Comparison of ENCODE assay signal across 10 cellular contexts in the genomic region with DNA sequence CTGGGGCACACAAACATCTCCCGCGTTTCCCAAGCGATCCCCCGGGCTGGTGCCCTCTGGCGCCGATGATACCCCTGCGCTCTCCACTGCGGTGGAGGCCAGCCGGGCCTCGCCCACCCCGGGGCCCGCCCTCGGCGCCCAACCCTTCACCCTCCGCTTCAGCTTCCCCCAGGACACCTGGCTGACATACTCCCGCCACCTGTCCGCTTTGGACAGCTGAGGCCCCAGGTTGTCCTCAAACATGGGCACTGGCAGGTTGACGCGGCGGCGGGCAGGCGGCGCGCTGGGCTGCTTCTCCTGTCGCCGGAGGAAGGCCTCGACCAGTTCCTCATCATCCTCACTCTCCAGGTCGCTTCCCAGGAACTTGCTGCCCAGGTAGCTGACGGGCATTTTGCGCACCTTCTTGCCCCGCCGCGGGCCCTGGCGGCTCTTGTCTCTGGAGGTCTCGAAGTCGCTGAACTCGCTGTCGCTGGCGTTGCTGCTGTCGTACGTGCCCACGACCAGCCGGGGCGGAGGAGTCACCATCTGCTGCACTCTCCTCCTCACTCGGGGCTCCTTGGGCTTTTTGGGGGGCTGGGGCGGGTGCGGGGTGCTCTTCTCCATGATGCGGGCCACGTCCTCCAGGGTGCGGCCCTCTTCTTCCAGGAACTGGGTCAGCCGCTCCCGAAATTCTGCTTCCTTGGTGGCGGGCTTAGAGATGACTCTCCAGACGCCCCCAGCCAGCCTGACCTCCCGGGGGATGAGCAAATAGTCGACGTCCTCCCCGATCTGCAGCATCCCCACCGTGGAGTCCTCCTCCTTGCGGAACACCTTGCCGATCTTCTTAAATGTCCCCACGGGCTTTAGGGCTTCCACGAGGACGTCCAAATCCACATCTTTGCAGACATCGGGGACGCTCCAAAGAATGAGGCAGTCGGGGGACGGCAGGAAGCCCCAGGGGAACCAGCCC. TPM values are rescaled to one million over a fixed set of nuclear protein-coding genes. Genes with fewer than 3 reads are reported as not detected.
DNase-seq lines count a peak whose midpoint lies in the region; ATAC-seq, FAIRE-seq and TF ChIP-seq lines count a peak whose summit lies in the region.
"Had no signal": no experiment of that assay in that cellular context is flagged by ENCODE, and none has a peak within 500 bp of the region (broad histone marks: within the 10 kb centered on the region; RNA-seq: fewer than 3 reads in every experiment).

No MANE protein-coding gene starts in this region.

- intact Hi-C loops in mammary epithelial cell (cut with micrococcal nuclease), result loop anchor here (2.0 kb wide), 1 partner anchor 48 kb away; no protein-coding TSS in a partner anchor

- H3K9me2 ChIP-seq in Karpas-422 (replicated peaks; ENCODE audit: insufficient read depth, low read length), result no peaks in the 10 kb centered on the region

- no peaks in the 10 kb centered on the region for H3K9me1 ChIP-seq in keratinocyte (ENCODE audit: control insufficient read depth, extremely low read depth, insufficient read depth, low read length)

- no peaks in the 10 kb centered on the region for H3K36me3 Mint-ChIP-seq in activated T-cell treated with anti-CD3 and anti-CD28 coated beads, Interleukin-2, amount 50 U/mL, for 24 hours (ENCODE audit: low read depth)

- CTCF ChIA-PET in HEK293 (lab: Yijun Ruan, JAX), result interaction anchor here (1.9 to 2.6 kb wide), 3 partner anchors 10 to 17 kb away, joined by 5 to 17 read pairs (median 9); no protein-coding TSS in a partner anchor
- CTCF ChIA-PET in mammary epithelial cell (lab: Charles Lee; ENCODE audit: low non-redundant PET), result interaction anchor here (0.5 kb wide), 1 partner anchor 13 kb away, joined by 4 read pairs; no protein-coding TSS in a partner anchor

- no peak for TF ChIP-seq CTCF in HEK293 (tag by site-specific recombination; IDR thresholded peaks at IDR 0.05)
- TF ChIP-seq CTCF in mammary epithelial cell (conservative IDR thresholded peaks at IDR 0.05 in 1 of 2, IDR thresholded peaks at IDR 0.05 in 1 of 2; ENCODE audit: extremely low read depth in 1 of 2, insufficient read depth in 1 of 2, low read depth in 1 of 2, low read length in 2 of 2), result peak in 1 of 2 donors; percentile 15
- TF ChIP-seq CTCF in keratinocyte (optimal IDR thresholded peaks at IDR 0.05 in 1 of 3, IDR thresholded peaks at IDR 0.05 in 1 of 3, conservative IDR thresholded peaks at IDR 0.05 in 1 of 3; ENCODE audit: extremely low read depth in 1 of 3, insufficient read depth in 2 of 3, low read length in 3 of 3), result peak in 1 of 3 experiments; percentile 4

- dilution Hi-C loops in mammary epithelial cell (cut with HindIII; ENCODE audit: low sequenced_read_pairs), result no loop called here
- dilution Hi-C loops in keratinocyte (cut with MboI; ENCODE audit: extremely low pct_ligation_motif_present, low sequenced_read_pairs), result no loop called here

- no peak for FAIRE-seq in keratinocyte (lab: Jason Lieb, UNC)

- H3K79me2 ChIP-seq in mammary epithelial cell (ENCODE audit: insufficient read depth, low read length), result peaks cover 38% of the 10 kb centered on the region
- H3K79me2 ChIP-seq in keratinocyte (ENCODE audit: control insufficient read depth, insufficient read depth, low read length), result peaks cover 10% of the 10 kb centered on the region
- H3K79me2 ChIP-seq in Karpas-422 (ENCODE audit: low read length), result no peaks in the 10 kb centered on the region

- H3K27me3 Mint-ChIP-seq in activated T-cell treated with anti-CD3 and anti-CD28 coated beads, Interleukin-2, amount 50 U/mL, for 24 hours, result peaks cover 90% of the 10 kb centered on the region

- H4K20me1 ChIP-seq in mammary epithelial cell (ENCODE audit: insufficient read depth, low read length) (no peaks in the 10 kb centered on the region), keratinocyte (ENCODE audit: control insufficient read depth, extremely low read depth, insufficient read depth, low read length) (no peaks in the 10 kb centered on the region), Karpas-422 (ENCODE audit: insufficient read depth, low read depth, low read length) (no peaks in the 10 kb centered on the region)

- in situ Hi-C loops in mammary epithelial cell (cut with MboI; ENCODE audit: low sequenced_read_pairs in 2 of 2), result no loop called here

- POLR2A ChIA-PET in HEK293 (lab: Yijun Ruan, JAX), result interaction anchor here (0.8 to 1.4 kb wide), 9 partner anchors 10 to 549 kb away, joined by 3 to 10 read pairs (median 5); a partner anchor contains a TSS

- H3K4me1 ChIP-seq in HEK293 (ENCODE audit: control insufficient read depth, insufficient read depth, low read length), result peaks cover 29% of the 10 kb centered on the region
- H3K4me1 ChIP-seq in mammary epithelial cell (ENCODE audit: insufficient read depth, low read length), result peaks cover 36% of the 10 kb centered on the region
- peaks cover 10% of the 10 kb centered on the region for H3K4me1 ChIP-seq in keratinocyte (ENCODE audit: control insufficient read depth, extremely low read depth, insufficient read depth, low read length)
- H3K4me1 ChIP-seq in Karpas-422 (ENCODE audit: low read length), result no peaks in the 10 kb centered on the region

- H3K27me3 ChIP-seq in mammary epithelial cell (ENCODE audit: insufficient read depth, low read length) (no peaks in the 10 kb centered on the region), keratinocyte (ENCODE audit: control insufficient read depth, extremely low read depth, insufficient read depth, low read length) (peaks cover 16% of the 10 kb centered on the region), Karpas-422 (ENCODE audit: low read length) (no peaks in the 10 kb centered on the region)

- no peak for DNase-seq in mammary epithelial cell
- no peak for DNase-seq in keratinocyte (ENCODE audit: low read depth, low spot score)
- no peak for DNase-seq in skeletal muscle cell (ENCODE audit: low read depth)
- DNase-seq in activated T-cell treated with anti-CD3 and anti-CD28 coated beads, Interleukin-2, amount 50 U/mL, for 24 hours, result no peak
- DNase-seq in NCI-H2081 (lab: John Stamatoyannopoulos, UW), result no peak
- DNase-seq in Karpas-422, result no peak
- DNase-seq: effector memory CD4-positive, alpha-beta T cell; NCI-H1417 treated with DMSO at 0.1 percent for 48 hours had no signal

- H3K27ac Mint-ChIP-seq in activated T-cell treated with anti-CD3 and anti-CD28 coated beads, Interleukin-2, amount 50 U/mL, for 24 hours, result no peak overlapping the region

- H3K4me3 Mint-ChIP-seq in activated T-cell treated with anti-CD3 and anti-CD28 coated beads, Interleukin-2, amount 50 U/mL, for 24 hours, result no peak overlapping the region

- H3K9ac ChIP-seq in mammary epithelial cell (ENCODE audit: insufficient read depth, low read length) (peak overlapping the region; percentile 87), keratinocyte (ENCODE audit: control insufficient read depth, extremely low read depth, insufficient read depth, low read length) (peak overlapping the region; percentile 56), Karpas-422 (ENCODE audit: low read length) (no peak overlapping the region)

- no peaks in the 10 kb centered on the region for H3K9me3 Mint-ChIP-seq in activated T-cell treated with anti-CD3 and anti-CD28 coated beads, Interleukin-2, amount 50 U/mL, for 24 hours

- H3K27ac ChIP-seq in HEK293 (ENCODE audit: extremely low read depth, low read depth, low read length), result peak overlapping the region; percentile 88
- peak overlapping the region; percentile 79 for H3K27ac ChIP-seq in mammary epithelial cell (ENCODE audit: insufficient read depth, low read depth, low read length)
- H3K27ac ChIP-seq in keratinocyte (ENCODE audit: control insufficient read depth, insufficient read depth, low read length), result peak overlapping the region; percentile 13
- H3K27ac ChIP-seq in Karpas-422 (ENCODE audit: low read length), result no peak overlapping the region

- H2AFZ ChIP-seq in mammary epithelial cell (ENCODE audit: low read depth, low read length) (no peak overlapping the region), keratinocyte (ENCODE audit: control insufficient read depth, low read length) (peak overlapping the region; percentile 51), Karpas-422 (ENCODE audit: low read length) (no peak overlapping the region)

- H3K4me2 ChIP-seq in mammary epithelial cell (ENCODE audit: insufficient read depth, low read depth, low read length) (peak overlapping the region; percentile 90), keratinocyte (ENCODE audit: control insufficient read depth, extremely low read depth, insufficient read depth, low read depth, low read length) (peak overlapping the region; percentile 75), Karpas-422 (ENCODE audit: low read depth, low read length, poor library complexity, severe bottlenecking) (no peak overlapping the region)

- no TSS peak for BruUV-seq in mammary epithelial cell (replicated peaks; lab: Mats Ljungman, UMichigan)

- peaks cover 0 to 24% of the 10 kb centered on the region in 2 experiments; a peak in 2 of 3 replicates for H3K36me3 ChIP-seq in HEK293 (ENCODE audit: control insufficient read depth in 2 of 2, insufficient read depth in 1 of 2, low read length in 2 of 2)
- peaks cover 4% of the 10 kb centered on the region for H3K36me3 ChIP-seq in mammary epithelial cell (ENCODE audit: insufficient read depth, low read length)
- H3K36me3 ChIP-seq in keratinocyte (ENCODE audit: control insufficient read depth in 2 of 2, extremely low read depth in 1 of 2, insufficient read depth in 2 of 2, low read length in 2 of 2), result no peaks in the 10 kb centered on the region
- H3K36me3 ChIP-seq in Karpas-422 (ENCODE audit: insufficient read depth, low read length), result no peaks in the 10 kb centered on the region

- peak overlapping the region; percentile 48 for H3K4me3 ChIP-seq in HEK293 (ENCODE audit: low read depth, low read length)
- peak overlapping the region; percentile 79 to 94 (median 87) for H3K4me3 ChIP-seq in mammary epithelial cell (replicated peaks in 1 of 3; ENCODE audit: insufficient read depth in 1 of 3, low read depth in 2 of 3, low read length in 3 of 3)
- peak overlapping the region; percentile 20 to 62 (median 61) for H3K4me3 ChIP-seq in keratinocyte (ENCODE audit: control insufficient read depth in 2 of 3, extremely low read depth in 1 of 3, insufficient read depth in 2 of 3, low read depth in 1 of 3, low read length in 3 of 3)
- peak overlapping the region; percentile 90 for H3K4me3 ChIP-seq in skeletal muscle cell (ENCODE audit: low read depth, low read length)
- H3K4me3 ChIP-seq in Karpas-422 (ENCODE audit: low read length), result no peak overlapping the region

- peaks cover 13% of the 10 kb centered on the region for H3K4me1 Mint-ChIP-seq in activated T-cell treated with anti-CD3 and anti-CD28 coated beads, Interleukin-2, amount 50 U/mL, for 24 hours (ENCODE audit: low read depth)

- ATAC-seq in HG02642 (IDR thresholded peaks at IDR 0.05; ENCODE audit: poor library complexity, unreplicated experiment), result no peak

- WGBS in mammary epithelial cell (ENCODE audit: low coverage, missing lambda C conversion rate), result under 1% methylated on average over 22 of the region's 68 CpGs

- H3K9me3 ChIP-seq in HEK293 (ENCODE audit: control insufficient read depth, insufficient read depth, low read depth, low read length), result no peaks in the 10 kb centered on the region
- no peaks in the 10 kb centered on the region for H3K9me3 ChIP-seq in mammary epithelial cell (replicated peaks; ENCODE audit: insufficient read depth, low read length)
- no peaks in the 10 kb centered on the region for H3K9me3 ChIP-seq in keratinocyte (ENCODE audit: control insufficient read depth, low read depth, low read length)
- H3K9me3 ChIP-seq in Karpas-422 (ENCODE audit: low read length), result no peaks in the 10 kb centered on the region

RNA-seq across cellular contexts. Expression of a gene that starts 1.1 kb away (rescaled TPM):
- total RNA-seq in mammary epithelial cell, result 100 to 1,000 TPM in 1 of 2 donors, 10 to 100 TPM in 1; 94.6 to 110 TPM
- polyA plus RNA-seq in mammary epithelial cell (47.7 TPM), keratinocyte (5.2 to 5.6 TPM (median 5.4 TPM) in 3 replicates)
- polyA minus RNA-seq in mammary epithelial cell (47.1 TPM), keratinocyte (2.8 to 5.1 TPM (median 3.6 TPM) in 3 replicates)
- 0.45 TPM for polyA plus RNA-seq in keratinocyte (2011; ENCODE audit: low read depth)
- 2.6 and 4.2 TPM in 2 replicates for polyA plus RNA-seq in keratinocyte (2011; cell fraction: cytosol; rRNA removed)
- 4.1 and 5.1 TPM in 2 replicates for polyA plus RNA-seq in keratinocyte (2011; cell fraction: nucleus; rRNA removed)
- polyA plus RNA-seq in keratinocyte (2012; ENCODE audit: low replicate concordance), result 0.56 and 8.7 TPM in 2 replicates
- 5.8 TPM for polyA minus RNA-seq in keratinocyte (2011; cell fraction: cytosol; rRNA and poly(A)+ RNA removed)
- 2.2 and 2.7 TPM in 2 replicates for polyA minus RNA-seq in keratinocyte (2011; cell fraction: nucleus; rRNA and poly(A)+ RNA removed)
- not detected in 2 replicates for total RNA-seq in Karpas-422 (2014; rRNA removed; shearing (Covaris generic); ENCODE audit: low replicate concordance)

RNA-seq across cellular contexts. Expression of a gene that starts 16.4 kb away (rescaled TPM):
- 1 to 10 TPM in 1 of 2 donors, not detected in 1; 2.3 TPM for total RNA-seq in mammary epithelial cell
- polyA plus RNA-seq in mammary epithelial cell, result not detected
- not detected for polyA minus RNA-seq in mammary epithelial cell
- polyA plus RNA-seq in keratinocyte, result not detected in 3 replicates
- polyA plus RNA-seq in keratinocyte (2011; ENCODE audit: low read depth), result not detected
- not detected in 2 replicates for polyA plus RNA-seq in keratinocyte (2011; cell fraction: cytosol; rRNA removed)
- polyA plus RNA-seq in keratinocyte (2011; cell fraction: nucleus; rRNA removed), result not detected in 2 replicates
- not detected in 2 replicates for polyA plus RNA-seq in keratinocyte (2012; ENCODE audit: low replicate concordance)
- not detected in 3 replicates for polyA minus RNA-seq in keratinocyte
- polyA minus RNA-seq in keratinocyte (2011; cell fraction: cytosol; rRNA and poly(A)+ RNA removed), result not detected
- polyA minus RNA-seq in keratinocyte (2011; cell fraction: nucleus; rRNA and poly(A)+ RNA removed), result not detected in 2 replicates
- not detected in 2 replicates for total RNA-seq in Karpas-422 (2014; rRNA removed; shearing (Covaris generic); ENCODE audit: low replicate concordance)

RNA-seq across cellular contexts. Expression of a gene that starts 59.1 kb away (rescaled TPM):
- 10 to 100 TPM in 1 of 2 donors, under 1 TPM in 1; 0.24 to 39.3 TPM for total RNA-seq in mammary epithelial cell
- polyA plus RNA-seq in mammary epithelial cell (0.26 TPM), keratinocyte (0.16 to 0.28 TPM (median 0.24 TPM) in 3 replicates)
- polyA minus RNA-seq in mammary epithelial cell (not detected), keratinocyte (0.38 to 1.4 TPM in 2 of 3 replicates, not detected in the other)
- polyA plus RNA-seq in keratinocyte (2011; ENCODE audit: low read depth), result 0.84 TPM
- 0.21 TPM in 2 replicates for polyA plus RNA-seq in keratinocyte (2011; cell fraction: cytosol; rRNA removed)
- polyA plus RNA-seq in keratinocyte (2011; cell fraction: nucleus; rRNA removed), result 0.23 and 0.24 TPM in 2 replicates
- 0.19 and 1.0 TPM in 2 replicates for polyA plus RNA-seq in keratinocyte (2012; ENCODE audit: low replicate concordance)
- not detected for polyA minus RNA-seq in keratinocyte (2011; cell fraction: cytosol; rRNA and poly(A)+ RNA removed)
- not detected in 2 replicates for polyA minus RNA-seq in keratinocyte (2011; cell fraction: nucleus; rRNA and poly(A)+ RNA removed)
- not detected in 2 replicates for total RNA-seq in Karpas-422 (2014; rRNA removed; shearing (Covaris generic); ENCODE audit: low replicate concordance)

Comparison
In these comparisons a context has a peak if more than half of its experiments do, and no peak if none do; other contexts are left out.
1. RNA of a gene that starts 1.1 kb away (total RNA-seq): 94.6 to 110 TPM in mammary epithelial cell; not detected in Karpas-422; every median in the first group is over 10 times any median in the second.